12 cellular contexts compared by ENCODE assay signal in genomic region chr6:139099984-139100383, GRCh38. TPM values are rescaled to one million over a fixed set of nuclear protein-coding genes. Genes with fewer than 3 reads are reported as not detected.
DNase-seq lines count a peak whose midpoint lies in the region; ATAC-seq and TF ChIP-seq lines count a peak whose summit lies in the region.
"Had no signal": no experiment of that assay in that cellular context is flagged by ENCODE, and none has a peak within 500 bp of the region (broad histone marks: within the 10 kb centered on the region; RNA-seq: fewer than 3 reads in every experiment).

No MANE protein-coding gene starts in this region.

- no peaks in the 10 kb centered on the region for H3K9me3 Mint-ChIP-seq in GM23338
- peaks cover 0 to 1% (median 0%) of the 10 kb centered on the region in 11 donors for H3K9me3 Mint-ChIP-seq in naive thymus-derived CD4-positive, alpha-beta T cell
- H3K9me3 Mint-ChIP-seq: IgD-negative memory B cell had no signal

- DNase-seq in GM23338 (ENCODE audit: low spot score) (no peak), UCSD-AML1 (lab: John Stamatoyannopoulos, UW; ENCODE audit: unreplicated experiment) (no peak), NCI-H510A treated with DMSO at 0.1 percent for 48 hours (lab: John Stamatoyannopoulos, UW) (no peak), NCI-H1105 treated with DMSO at 0.1 percent for 48 hours (lab: John Stamatoyannopoulos, UW) (no peak)
- no peak for DNase-seq in naive thymus-derived CD4-positive, alpha-beta T cell
- DNase-seq: activated naive CD4-positive, alpha-beta T cell treated with Interleukin-2 at 50 U/mL for 16 hours; lower lobe of right lung; posterior cingulate gyrus had no signal

- ATAC-seq in GM18498 (IDR thresholded peaks at IDR 0.05; ENCODE audit: unreplicated experiment) = peak; percentile 84
- peak; percentile 93 for ATAC-seq in GM19035 (IDR thresholded peaks at IDR 0.05; ENCODE audit: unreplicated experiment)
- ATAC-seq in GM23338 = no peak
- ATAC-seq in HG03354 (IDR thresholded peaks at IDR 0.05; ENCODE audit: poor library complexity, severe bottlenecking, unreplicated experiment) = peak; percentile 76
- no peak for ATAC-seq in naive thymus-derived CD4-positive, alpha-beta T cell
- ATAC-seq: lower lobe of right lung had no signal

- no peaks in the 10 kb centered on the region for H3K36me3 ChIP-seq in GM23338 (ENCODE audit: insufficient read depth)
- no peaks in the 10 kb centered on the region for H3K36me3 ChIP-seq in naive thymus-derived CD4-positive, alpha-beta T cell (ENCODE audit: control insufficient read depth in 2 of 3, insufficient read depth in 3 of 3, low read length in 3 of 3)
- H3K36me3 ChIP-seq: lower lobe of right lung had no signal

- POLR2A ChIA-PET in naive thymus-derived CD4-positive, alpha-beta T cell (lab: Charles Lee) = interaction anchor here (0.7 kb wide), 1 partner anchor 53 kb away, joined by 3 read pairs; no protein-coding TSS in a partner anchor

- H2AFZ ChIP-seq in GM23338 = peak overlapping the region; percentile 63; the same call in 1 of the 2 replicates

- H3K4me3 Mint-ChIP-seq in GM23338 = no peak overlapping the region
- no peak overlapping the region for H3K4me3 Mint-ChIP-seq in naive thymus-derived CD4-positive, alpha-beta T cell
- H3K4me3 Mint-ChIP-seq: IgD-negative memory B cell had no signal

- no peaks in the 10 kb centered on the region for H3K27me3 ChIP-seq in GM23338 (ENCODE audit: insufficient read depth)
- H3K27me3 ChIP-seq in naive thymus-derived CD4-positive, alpha-beta T cell (ENCODE audit: control insufficient read depth in 2 of 2, insufficient read depth in 2 of 2, low read length in 2 of 2) = no peaks in the 10 kb centered on the region

- no peak overlapping the region for H3K4me2 ChIP-seq in GM23338

- no peak for TF ChIP-seq CTCF in GM23338 (conservative IDR thresholded peaks at IDR 0.05; ENCODE audit: low read depth in 2 of 2)

- intact Hi-C loops in naive thymus-derived CD4-positive, alpha-beta T cell (cut with micrococcal nuclease) = loop anchor here in 1 of 2 donors (2.0 to 5.0 kb wide), 2 partner anchors 17 to 53 kb away; no protein-coding TSS in a partner anchor

- H3K27me3 Mint-ChIP-seq in GM23338 (ENCODE audit: insufficient read depth, low read depth, poor library complexity) = peaks cover 2% of the 10 kb centered on the region
- H3K27me3 Mint-ChIP-seq in naive thymus-derived CD4-positive, alpha-beta T cell = peaks cover 0 to 3% (median 0%) of the 10 kb centered on the region in 5 donors

- no peak overlapping the region for H3K4me3 ChIP-seq in GM23338
- no peak overlapping the region for H3K4me3 ChIP-seq in naive thymus-derived CD4-positive, alpha-beta T cell (ENCODE audit: low read length)
- H3K4me3 ChIP-seq: lower lobe of right lung had no signal

- H3K9me2 ChIP-seq in GM23338 (ENCODE audit: insufficient read depth) = peaks cover 5% of the 10 kb centered on the region; the same call in 1 of the 2 replicates

- no peaks in the 10 kb centered on the region for H3K9me3 ChIP-seq in naive thymus-derived CD4-positive, alpha-beta T cell (ENCODE audit: control insufficient read depth in 2 of 3, low read length in 3 of 3)
- H3K9me3 ChIP-seq: lower lobe of right lung had no signal

- H3K27ac Mint-ChIP-seq in GM23338 = no peak overlapping the region
- no peak overlapping the region for H3K27ac Mint-ChIP-seq in naive thymus-derived CD4-positive, alpha-beta T cell
- H3K27ac Mint-ChIP-seq: IgD-negative memory B cell had no signal

- H3K36me3 Mint-ChIP-seq in GM23338 (ENCODE audit: low read depth) = no peaks in the 10 kb centered on the region
- H3K36me3 Mint-ChIP-seq in naive thymus-derived CD4-positive, alpha-beta T cell = no peaks in the 10 kb centered on the region

- H3K27ac ChIP-seq in GM23338 (ENCODE audit: low read depth) = no peak overlapping the region
- H3K27ac ChIP-seq in naive thymus-derived CD4-positive, alpha-beta T cell (ENCODE audit: low read depth, low read length) = no peak overlapping the region
- H3K27ac ChIP-seq: lower lobe of right lung had no signal

- CTCF ChIA-PET in naive thymus-derived CD4-positive, alpha-beta T cell (lab: Charles Lee) = interaction anchor here (0.5 kb wide), 1 partner anchor 12 kb away, joined by 3 read pairs; no protein-coding TSS in a partner anchor

- H3K4me1 ChIP-seq in GM23338 (ENCODE audit: insufficient read depth) = no peaks in the 10 kb centered on the region
- no peaks in the 10 kb centered on the region for H3K4me1 ChIP-seq in naive thymus-derived CD4-positive, alpha-beta T cell (ENCODE audit: control insufficient read depth in 2 of 2, insufficient read depth in 2 of 2, low read length in 2 of 2)
- H3K4me1 ChIP-seq: lower lobe of right lung had no signal

- H3F3A ChIP-seq in GM23338 (replicated peaks; ENCODE audit: low read depth) = no peaks in the 10 kb centered on the region

- H4K20me1 ChIP-seq in GM23338 (replicated peaks; ENCODE audit: insufficient read depth) = no peaks in the 10 kb centered on the region

- H3K79me2 ChIP-seq in GM23338 (replicated peaks; ENCODE audit: insufficient read depth) = no peaks in the 10 kb centered on the region

- no peaks in the 10 kb centered on the region for H3K4me1 Mint-ChIP-seq in GM23338
- H3K4me1 Mint-ChIP-seq in naive thymus-derived CD4-positive, alpha-beta T cell = peaks cover 0 to 17% (median 11%) of the 10 kb centered on the region in 7 donors
- H3K4me1 Mint-ChIP-seq: IgD-negative memory B cell had no signal

TF ChIP-seq in GM23338, 12 proteins besides CTCF, POLR2A, EP300 and RAD21:
- no peak for TF ChIP-seq REST (IDR thresholded peaks at IDR 0.05; ENCODE audit: unreplicated experiment)

RNA-seq across cellular contexts. Expression of gene HECA, which starts 34.9 kb away (rescaled TPM):
- total RNA-seq in GM23338 (2014; rRNA removed; shearing (Covaris generic)) = 8.1 and 8.5 TPM in 2 replicates
- 2.4 and 2.7 TPM in 2 replicates for polyA plus RNA-seq in GM23338 (2016; fragmentation: Nextera tagmentation; extraction: Ambion mirVana)
- 100 to 1,000 TPM in 3 of 5 experiments, 10 to 100 TPM in 2; 54.1 to 145 (median 130) TPM for total RNA-seq in naive thymus-derived CD4-positive, alpha-beta T cell
- 1 to 10 TPM; 5.5 to 6.3 TPM for polyA plus RNA-seq in naive thymus-derived CD4-positive, alpha-beta T cell

Comparison
In these comparisons a context has a peak if more than half of its experiments do, and no peak if none do; other contexts are left out.
1. ATAC-seq: peak in GM18498 (single experiment), GM19035 (single experiment) and HG03354 (single experiment); none in GM23338 (single experiment) and naive thymus-derived CD4-positive, alpha-beta T cell (single experiment).